In the genomic region with DNA sequence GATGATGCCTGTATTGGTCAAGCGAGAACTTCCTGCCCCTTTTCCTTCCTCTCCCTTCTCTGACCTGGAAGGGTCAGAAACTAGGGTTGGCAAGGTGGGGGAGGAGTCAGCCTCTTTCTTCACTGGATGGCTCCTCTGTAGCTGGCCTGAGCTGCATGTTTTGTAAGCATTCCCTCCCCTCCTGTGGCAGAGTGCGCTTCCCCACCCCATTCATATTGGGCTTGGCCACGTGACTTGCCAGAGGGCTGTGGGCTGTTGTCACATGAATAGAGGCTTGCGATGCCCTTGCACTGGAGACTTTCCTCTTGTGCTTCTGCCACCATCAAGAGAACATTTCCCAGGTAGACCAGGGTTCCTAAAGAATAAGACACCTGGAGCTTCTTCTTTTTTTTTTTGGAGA, we compare ENCODE assay signal across 20 cellular contexts.
"Had no signal": no experiment of that assay in that cellular context is flagged by ENCODE, and none has a peak within 500 bp of the region (broad histone marks: within the 10 kb centered on the region; RNA-seq: fewer than 3 reads in every experiment).

No MANE protein-coding gene starts in this region.

- ATAC-seq: SK-N-SH treated with all-trans-retinoic acid at 6 μM for 48 hours had no signal

- H3K4me2 ChIP-seq: KMS-11 had no signal

- H3K27ac ChIP-seq: KMS-11 had no signal

- DNase-seq: Kasumi-1, MM.1S, NCI-H1092 treated with DMSO at 0.1 percent for 48 hours, NCI-H1436, NCI-H187, NCI-H2029, NCI-H2081 treated with DMSO at 0.1 percent for 48 hours, NCI-H2171, NCI-H226, NCI-H446, NCI-H510A, NCI-H524 treated with DMSO at 0.1 percent for 48 hours, NCI-H69, NCI-H774, Right ventricle myocardium superior, RPMI8226, SIG-M5 had no signal

- FAIRE-seq: RCC 7860 had no signal

- H3K9ac ChIP-seq: KMS-11 had no signal
